Comparison of ENCODE assay signal across 24 cellular contexts in the genomic region with DNA sequence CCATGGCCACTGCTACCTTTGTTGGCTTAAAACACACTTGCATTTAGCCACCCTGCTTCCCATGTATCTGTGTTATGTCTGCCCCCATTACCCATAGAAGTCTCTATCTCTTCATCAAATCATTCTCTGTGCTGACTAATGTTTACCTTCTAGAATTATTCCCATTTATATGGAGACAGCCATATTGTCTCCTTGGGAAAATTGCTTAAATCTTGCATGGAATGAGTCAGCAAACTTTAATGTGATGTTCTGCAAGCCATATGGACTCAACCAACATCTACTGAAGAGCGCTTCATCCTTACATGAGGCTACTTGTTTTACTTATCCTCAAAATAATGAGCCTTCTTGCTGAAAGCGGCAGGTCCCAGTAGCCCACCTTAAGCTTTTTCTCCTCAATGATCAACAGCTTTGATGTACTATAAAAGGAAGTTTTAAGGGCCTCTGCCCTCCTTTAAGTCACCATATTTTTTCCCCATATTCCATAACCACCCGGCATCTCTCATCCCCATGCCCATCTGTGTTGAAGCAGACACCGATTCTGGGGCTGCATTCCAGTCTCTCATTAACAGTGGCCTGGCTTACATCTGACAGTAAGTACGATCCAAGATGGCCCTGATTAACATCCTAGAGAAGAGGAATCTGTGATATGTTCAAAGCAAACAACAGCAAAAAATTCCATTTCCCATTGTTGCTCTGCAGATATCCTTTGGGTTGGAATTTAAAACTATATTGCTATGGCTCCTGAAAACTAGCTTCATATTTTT.
DNase-seq lines count a peak whose midpoint lies in the region; ATAC-seq, FAIRE-seq and TF ChIP-seq lines count a peak whose summit lies in the region.
"Had no signal": no experiment of that assay in that cellular context is flagged by ENCODE, and none has a peak within 500 bp of the region (broad histone marks: within the 10 kb centered on the region; RNA-seq: fewer than 3 reads in every experiment).

No MANE protein-coding gene starts in this region.

- no peak overlapping the region for H4K91ac ChIP-seq in IMR-90 (ENCODE audit: insufficient read depth, low read depth, low read length)

- 37% methylated on average over 5 of the region's 5 CpGs for WGBS in SK-N-SH (ENCODE audit: low lambda C conversion rate)
- 100% methylated on average over 1 of the region's 5 CpGs; no CpG with 5 or more reads in 1 of the 2 experiments for WGBS in IMR-90 (ENCODE audit: extremely low coverage in 2 of 2, insufficient read length in 1 of 2), 2 experiments
- 39% methylated on average over 4 of the region's 5 CpGs for WGBS in K562 (ENCODE audit: insufficient coverage, low coverage, missing lambda C conversion rate)

- H4K20me1 ChIP-seq in SK-N-SH (ENCODE audit: insufficient read depth) (no peaks in the 10 kb centered on the region), IMR-90 (ENCODE audit: insufficient read depth, low read length) (no peaks in the 10 kb centered on the region), K562 (replicated peaks; ENCODE audit: control insufficient read depth, insufficient read depth, low read length) (no peaks in the 10 kb centered on the region)
- H4K20me1 ChIP-seq: BLaER1 had no signal

- H2BK120ac ChIP-seq in IMR-90 (ENCODE audit: low read depth, low read length) = no peak overlapping the region

- TF ChIP-seq RAD21 in SK-N-SH (IDR thresholded peaks at IDR 0.05; ENCODE audit: low read length) (no peak), IMR-90 (IDR thresholded peaks at IDR 0.05; ENCODE audit: low read length) (no peak), K562 (CRISPR knock-in tag; conservative IDR thresholded peaks at IDR 0.05 in 1 of 2, IDR thresholded peaks at IDR 0.05 in 1 of 2) (no peak)

- H3K36me3 Mint-ChIP-seq in stimulated activated memory B cell treated with anti-CD40 and anti-IgM and Interleukin-4, amounts not matched to agents 10 μg/mL and 1 μg/mL and 100 μg/mL, for 72 hours = no peaks in the 10 kb centered on the region
- H3K36me3 Mint-ChIP-seq: CD14-positive monocyte; CD4-positive, alpha-beta memory T cell; IgD-negative memory B cell had no signal

- peak overlapping the region; percentile 18 for H3K27ac Mint-ChIP-seq in stimulated activated memory B cell treated with anti-CD40 and anti-IgM and Interleukin-4, amounts not matched to agents 10 μg/mL and 1 μg/mL and 100 μg/mL, for 72 hours
- H3K27ac Mint-ChIP-seq: CD14-positive monocyte; CD4-positive, alpha-beta memory T cell; GM23338; IgD-negative memory B cell had no signal

- no peak overlapping the region for H4K5ac ChIP-seq in IMR-90 (ENCODE audit: low read depth, low read length)

- no peaks in the 10 kb centered on the region for H3K79me2 ChIP-seq in SK-N-SH (ENCODE audit: insufficient read depth)
- H3K79me2 ChIP-seq in K562 (ENCODE audit: control insufficient read depth, insufficient read depth, low read length) = no peaks in the 10 kb centered on the region

- no peak overlapping the region for H3K14ac ChIP-seq in IMR-90 (replicated peaks; ENCODE audit: low read depth, low read length)

- H3K9ac ChIP-seq in SK-N-SH (no peak overlapping the region), IMR-90 (ENCODE audit: low read depth, low read length) (no peak overlapping the region), K562 (ENCODE audit: insufficient read depth in 1 of 2, low read depth in 2 of 2, low read length in 2 of 2) (no peak overlapping the region)
- H3K9ac ChIP-seq: BLaER1 had no signal

- ATAC-seq in SK-N-SH treated with all-trans-retinoic acid at 6 μM for 48 hours (no peak), IMR-90 (ENCODE audit: low read depth) (no peak), K562 (no peak), GM19452 (IDR thresholded peaks at IDR 0.05; ENCODE audit: unreplicated experiment) (no peak)
- ATAC-seq in stimulated activated memory B cell treated with anti-CD40 and anti-IgM and Interleukin-4, amounts not matched to agents 10 μg/mL and 1 μg/mL and 100 μg/mL, for 72 hours = no peak
- ATAC-seq: A549, GM23338 had no signal

- dilution Hi-C loops in IMR-90 (cut with HindIII; ENCODE audit: low sequenced_read_pairs, unreplicated experiment) = no loop called here

- no peak overlapping the region for H3K4ac ChIP-seq in IMR-90 (ENCODE audit: low read depth, low read length)

- intact Hi-C loops in IMR-90 (cut with micrococcal nuclease) = loop anchor here (10.0 kb wide), 2 partner anchors 129 to 1949 kb away; a partner anchor contains a TSS
- intact Hi-C loops in K562 (cut with micrococcal nuclease) = loop anchor here (10.0 kb wide), 1 partner anchor 1239 kb away; no protein-coding TSS in a partner anchor
- intact Hi-C loops in head of caudate nucleus (cut with DNase I) = no loop called here

- H3F3A ChIP-seq in SK-N-SH (replicated peaks; ENCODE audit: insufficient read depth) = no peaks in the 10 kb centered on the region

- H3K9me3 Mint-ChIP-seq in stimulated activated memory B cell treated with anti-CD40 and anti-IgM and Interleukin-4, amounts not matched to agents 10 μg/mL and 1 μg/mL and 100 μg/mL, for 72 hours = no peaks in the 10 kb centered on the region
- H3K9me3 Mint-ChIP-seq: CD4-positive, alpha-beta memory T cell; GM23338; IgD-negative memory B cell had no signal

- H3K4me1 ChIP-seq in SK-N-SH (ENCODE audit: control insufficient read depth in 1 of 2, insufficient read depth in 2 of 2, low read depth in 1 of 2, low read length in 1 of 2) = no peaks in the 10 kb centered on the region
- H3K4me1 ChIP-seq in IMR-90 (ENCODE audit: control insufficient read depth, insufficient read depth, low read length) = no peaks in the 10 kb centered on the region
- peaks cover 0 to 8% of the 10 kb centered on the region in 2 experiments; a peak in 2 of 5 replicates for H3K4me1 ChIP-seq in K562 (replicated peaks in 1 of 2; ENCODE audit: control insufficient read depth in 2 of 2, insufficient read depth in 2 of 2, low read length in 2 of 2)
- H3K4me1 ChIP-seq: A549 had no signal

- no peak overlapping the region for H2AK9ac ChIP-seq in IMR-90 (replicated peaks; ENCODE audit: low read depth, low read length, poor library complexity)

- no peak overlapping the region for H3K18ac ChIP-seq in IMR-90 (ENCODE audit: low read depth, low read length)

- no peaks in the 10 kb centered on the region for H3K79me1 ChIP-seq in IMR-90 (ENCODE audit: low read depth in 1 of 2, low read length in 2 of 2)

- H2BK15ac ChIP-seq in IMR-90 (ENCODE audit: low read depth, low read length) = no peak overlapping the region

- no peak for TF ChIP-seq EP300 in SK-N-SH (IDR thresholded peaks at IDR 0.05; ENCODE audit: borderline replicate concordance in 1 of 2, low read depth in 1 of 2, low read length in 1 of 2)
- no peak for TF ChIP-seq EP300 in K562 (IDR thresholded peaks at IDR 0.05; ENCODE audit: low read length)

- TF ChIP-seq POLR2A in IMR-90 (IDR thresholded peaks at IDR 0.05; ENCODE audit: low read depth, low read length) (no peak), K562 (conservative IDR thresholded peaks at IDR 0.05) (no peak)

- H4K8ac ChIP-seq in IMR-90 (ENCODE audit: low read depth in 2 of 2, low read length in 2 of 2) = no peak overlapping the region

- no peak overlapping the region for H3K23ac ChIP-seq in IMR-90 (ENCODE audit: low read depth, low read length)

- no peaks in the 10 kb centered on the region for H3K9me1 ChIP-seq in IMR-90 (ENCODE audit: insufficient read depth, low read length)
- H3K9me1 ChIP-seq in K562 (ENCODE audit: control insufficient read depth, insufficient read depth, low read length) = no peaks in the 10 kb centered on the region

- no peaks in the 10 kb centered on the region for H3K36me3 ChIP-seq in SK-N-SH (replicated peaks in 1 of 2; ENCODE audit: control insufficient read depth in 1 of 2, insufficient read depth in 2 of 2, low read length in 1 of 2)
- H3K36me3 ChIP-seq in IMR-90 (ENCODE audit: control insufficient read depth, insufficient read depth, low read length) = no peaks in the 10 kb centered on the region
- H3K36me3 ChIP-seq in K562 (ENCODE audit: control insufficient read depth, insufficient read depth, low read length) = no peaks in the 10 kb centered on the region
- H3K36me3 ChIP-seq: BLaER1 had no signal

- H3K56ac ChIP-seq in IMR-90 (ENCODE audit: extremely low read depth, insufficient read depth, low read length) = no peak overlapping the region

- H2BK20ac ChIP-seq in IMR-90 (ENCODE audit: low read depth, low read length) = no peak overlapping the region

- DNase-seq in SK-N-SH (no peak), IMR-90 (peak; percentile 8), K562 (ENCODE audit: extremely low read depth in 1 of 4, low spot score in 3 of 4) (no peak), AG08395 (ENCODE audit: low spot score) (no peak), head of caudate nucleus (no peak)
- DNase-seq: CD4-positive, alpha-beta memory T cell; DMS153; DMS79; HCEC 1CT; KG1 had no signal

- H2AFZ ChIP-seq in SK-N-SH (ENCODE audit: low read depth) (no peak overlapping the region), IMR-90 (replicated peaks; ENCODE audit: low read length, poor library complexity) (no peak overlapping the region), K562 (ENCODE audit: low read depth, low read length) (no peak overlapping the region)
- H2AFZ ChIP-seq: GM23338 had no signal

- H3K4me3 Mint-ChIP-seq in stimulated activated memory B cell treated with anti-CD40 and anti-IgM and Interleukin-4, amounts not matched to agents 10 μg/mL and 1 μg/mL and 100 μg/mL, for 72 hours = no peak overlapping the region
- H3K4me3 Mint-ChIP-seq: CD14-positive monocyte; CD4-positive, alpha-beta memory T cell; GM23338; IgD-negative memory B cell had no signal

- H3K9me2 ChIP-seq in SK-N-SH = no peaks in the 10 kb centered on the region

- no TSS peak for BruUV-seq in IMR-90 (replicated peaks; lab: Mats Ljungman, UMichigan)
- no TSS peak for BruUV-seq in K562 (replicated peaks; lab: Mats Ljungman, UMichigan)

- in situ Hi-C loops in IMR-90 (cut with MboI; ENCODE audit: low sequenced_read_pairs) = no loop called here
- in situ Hi-C loops in K562 (cut with MboI) = loop anchor here (25.0 kb wide), 1 partner anchor 1348 kb away; no protein-coding TSS in a partner anchor

- no peaks in the 10 kb centered on the region; the same call in 1 of the 2 replicates for H3K27me3 ChIP-seq in SK-N-SH (ENCODE audit: insufficient read depth)
- H3K27me3 ChIP-seq in IMR-90 (ENCODE audit: control insufficient read depth, insufficient read depth, low read length) = no peaks in the 10 kb centered on the region
- H3K27me3 ChIP-seq in K562 (ENCODE audit: control insufficient read depth in 2 of 2, insufficient read depth in 2 of 2, low read length in 2 of 2) = no peaks in the 10 kb centered on the region

- CTCF ChIA-PET in SK-N-SH (lab: Yijun Ruan, JAX) = interaction anchor here (0.7 to 2.3 kb wide), 4 partner anchors 21 to 252 kb away, joined by 3 to 11 read pairs (median 6); no protein-coding TSS in a partner anchor
- CTCF ChIA-PET in IMR-90 (lab: Yijun Ruan, JAX) = no interaction called here
- CTCF ChIA-PET in K562 (lab: Yijun Ruan, JAX; ENCODE audit: low intra/inter-chr PET ratio) = interaction anchor here (0.9 to 3.8 kb wide), 2 partner anchors 234 to 238 kb away, joined by 3 to 126 read pairs; no protein-coding TSS in a partner anchor

- H3K9me3 ChIP-seq in SK-N-SH (no peaks in the 10 kb centered on the region), IMR-90 (ENCODE audit: control insufficient read depth, insufficient read depth, low read length) (no peaks in the 10 kb centered on the region; the same call in 1 of the 2 replicates), K562 (replicated peaks; ENCODE audit: control insufficient read depth, insufficient read depth, low read depth, low read length) (no peaks in the 10 kb centered on the region)
- H3K9me3 ChIP-seq: A549, BLaER1 had no signal

- POLR2A ChIA-PET in SK-N-SH (lab: Yijun Ruan, JAX) = no interaction called here
- POLR2A ChIA-PET in IMR-90 (lab: Charles Lee; ENCODE audit: unreplicated experiment) = no interaction called here
- POLR2A ChIA-PET in K562 (lab: Yijun Ruan, JAX) = no interaction called here

- no peaks in the 10 kb centered on the region for H3K27me3 Mint-ChIP-seq in stimulated activated memory B cell treated with anti-CD40 and anti-IgM and Interleukin-4, amounts not matched to agents 10 μg/mL and 1 μg/mL and 100 μg/mL, for 72 hours
- H3K27me3 Mint-ChIP-seq: CD4-positive, alpha-beta memory T cell had no signal

- TF ChIP-seq CTCF in SK-N-SH (IDR thresholded peaks at IDR 0.05) (no peak), IMR-90 (conservative IDR thresholded peaks at IDR 0.05; ENCODE audit: low read depth, low read length) (no peak), K562 (IDR thresholded peaks at IDR 0.05 in 2 of 3, conservative IDR thresholded peaks at IDR 0.05 in 1 of 3; ENCODE audit: insufficient read depth in 2 of 3, low read depth in 1 of 3, low read length in 3 of 3) (no peak)

- no peak overlapping the region for H2AK5ac ChIP-seq in IMR-90 (ENCODE audit: low read depth, low read length)

- no peak overlapping the region for H2BK5ac ChIP-seq in IMR-90 (ENCODE audit: low read depth, low read length, poor library complexity, severe bottlenecking)

- no peak overlapping the region for H3K27ac ChIP-seq in SK-N-SH (ENCODE audit: low read depth in 2 of 2, low read length in 1 of 2)
- no peak overlapping the region for H3K27ac ChIP-seq in IMR-90 (ENCODE audit: insufficient read depth, low read length)
- no peak overlapping the region for H3K27ac ChIP-seq in K562 (ENCODE audit: extremely low read depth, low read depth, low read length)
- H3K27ac ChIP-seq: 22Rv1, A549, BLaER1 had no signal

- no peaks in the 10 kb centered on the region for H3K4me1 Mint-ChIP-seq in stimulated activated memory B cell treated with anti-CD40 and anti-IgM and Interleukin-4, amounts not matched to agents 10 μg/mL and 1 μg/mL and 100 μg/mL, for 72 hours
- H3K4me1 Mint-ChIP-seq: CD14-positive monocyte; CD4-positive, alpha-beta memory T cell had no signal

- H3K4me3 ChIP-seq in SK-N-SH (ENCODE audit: low read depth in 2 of 2, low read length in 1 of 2) (no peak overlapping the region), IMR-90 (ENCODE audit: insufficient read depth, low read depth, low read length) (no peak overlapping the region), K562 (no peak overlapping the region)
- H3K4me3 ChIP-seq: A549, BLaER1, GM23338 had no signal

- no peak for FAIRE-seq in K562 (lab: Jason Lieb, UNC)
- FAIRE-seq: A549, G401.6, GM12891, GM18507, H54, HTR-8/SVneo had no signal

- H3K4me2 ChIP-seq in SK-N-SH (no peak overlapping the region), IMR-90 (ENCODE audit: low read depth, low read length) (no peak overlapping the region), K562 (ENCODE audit: insufficient read depth, low read length) (no peak overlapping the region)
- H3K4me2 ChIP-seq: A549, BLaER1, GM23338 had no signal
